In the genomic region with DNA sequence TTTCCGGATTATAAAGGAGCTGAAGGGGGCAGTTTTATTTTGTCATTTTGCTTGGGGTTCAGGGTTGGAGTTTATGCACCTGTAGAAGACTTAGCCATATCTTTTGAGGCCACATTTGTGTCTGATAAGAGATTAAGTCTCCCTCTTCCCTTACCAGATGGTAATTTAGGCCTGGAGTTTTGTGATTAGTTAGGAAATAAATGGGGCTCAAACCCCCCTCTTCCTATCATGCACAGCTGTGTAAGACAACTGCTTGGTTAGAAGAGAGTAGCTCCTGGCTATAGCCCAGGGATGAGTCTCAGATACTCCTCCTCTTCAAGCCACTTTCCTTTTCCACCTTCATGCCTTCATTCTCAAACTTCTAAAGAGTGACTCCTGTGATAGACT, we compare ENCODE assay signal across 8 cellular contexts. TPM values are rescaled to one million over a fixed set of nuclear protein-coding genes. Genes with fewer than 3 reads are reported as not detected.
A peak's percentile ranks its signal among the peaks of the same experiment; 100 is the strongest.
DNase-seq lines count a peak whose midpoint lies in the region; ATAC-seq, FAIRE-seq and TF ChIP-seq lines count a peak whose summit lies in the region.

No MANE protein-coding gene starts in this region.

- intact Hi-C loops in A673 (cut with micrococcal nuclease; ENCODE audit: unreplicated experiment), result no loop called here

- no peak overlapping the region for H3K9ac ChIP-seq in HUES48 (ENCODE audit: low read depth, low read length)

- CTCF ChIA-PET in A673 (lab: Charles Lee), result no interaction called here

- BruUV-seq in A673 (replicated peaks; lab: Mats Ljungman, UMichigan), result no TSS peak

- no peak for FAIRE-seq in bronchial epithelial cell (lab: Jason Lieb, UNC)

- ATAC-seq in GM19463 (IDR thresholded peaks at IDR 0.05; ENCODE audit: unreplicated experiment), result no peak

- peak overlapping the region; percentile 99 for H3K4me3 ChIP-seq in A673 (ENCODE audit: low read depth, low read length, poor library complexity, severe bottlenecking)
- peak overlapping the region; percentile 95 for H3K4me3 ChIP-seq in HUES48 (ENCODE audit: low read depth, low read length)
- H3K4me3 ChIP-seq in bronchial epithelial cell (ENCODE audit: low read depth, low read length), result peak overlapping the region; percentile 98
- peak overlapping the region; percentile 81 for H3K4me3 ChIP-seq in mononuclear cell (ENCODE audit: low read length)

- H3K36me3 ChIP-seq in A673 (ENCODE audit: insufficient read depth, low read length, poor library complexity, severe bottlenecking), result peaks cover 5% of the 10 kb centered on the region
- peaks cover 13% of the 10 kb centered on the region for H3K36me3 ChIP-seq in HUES48 (ENCODE audit: control insufficient read depth, insufficient read depth, low read length)
- no peaks in the 10 kb centered on the region for H3K36me3 ChIP-seq in bronchial epithelial cell (ENCODE audit: control insufficient read depth, insufficient read depth, low read length)

- H3K27ac ChIP-seq in A673 (ENCODE audit: low read depth, low read length, poor library complexity, severe bottlenecking), result peak overlapping the region; percentile 95
- no peak overlapping the region for H3K27ac ChIP-seq in HUES48 (ENCODE audit: low read depth, low read length)

- POLR2A ChIA-PET in A673 (lab: Charles Lee; ENCODE audit: low non-redundant PET), result interaction anchor here (1.1 kb wide), 1 partner anchor 15 kb away, joined by 5 read pairs; no protein-coding TSS in a partner anchor

- DNase-seq in A673 (ENCODE audit: low spot score), result no peak
- DNase-seq in bronchial epithelial cell (ENCODE audit: low read depth), result no peak
- no peak for DNase-seq in stimulated activated CD8-positive, alpha-beta memory T cell treated with anti-CD3 and anti-CD28 coated beads, Interleukin-4, amount 100 ng/mL, for 48 hours
- no peak for DNase-seq in DMS114 treated with DMSO at 0.1 percent for 48 hours (lab: John Stamatoyannopoulos, UW; ENCODE audit: unreplicated experiment)
- DNase-seq in DMS153 treated with DMSO at 0.1 percent for 48 hours (lab: John Stamatoyannopoulos, UW; ENCODE audit: unreplicated experiment), result no peak

- TF ChIP-seq CTCF in A673 (conservative IDR thresholded peaks at IDR 0.05; ENCODE audit: low read depth, low read length) (no peak), bronchial epithelial cell (IDR thresholded peaks at IDR 0.05; ENCODE audit: insufficient read depth, low read length, severe bottlenecking) (no peak)

- H3K4me1 ChIP-seq in A673 (ENCODE audit: insufficient read depth, low read length, poor library complexity, severe bottlenecking) (peaks cover 6% of the 10 kb centered on the region), HUES48 (ENCODE audit: control insufficient read depth, insufficient read depth, low read length) (peaks cover 10% of the 10 kb centered on the region; the same call in 1 of the 2 replicates), mononuclear cell (ENCODE audit: insufficient read depth, low read length) (peaks cover 26% of the 10 kb centered on the region)

- H3K27me3 ChIP-seq in A673 (replicated peaks; ENCODE audit: insufficient read depth, low read depth, low read length, poor library complexity), result no peaks in the 10 kb centered on the region
- H3K27me3 ChIP-seq in HUES48 (ENCODE audit: control insufficient read depth, insufficient read depth, low read length), result peaks cover 10% of the 10 kb centered on the region
- H3K27me3 ChIP-seq in bronchial epithelial cell (ENCODE audit: control insufficient read depth, insufficient read depth, low read length), result no peaks in the 10 kb centered on the region
- no peaks in the 10 kb centered on the region for H3K27me3 ChIP-seq in mononuclear cell (ENCODE audit: insufficient read depth, low read length)

- H3K9me3 ChIP-seq in A673 (ENCODE audit: low read depth, low read length, poor library complexity, severe bottlenecking), result peaks cover 8% of the 10 kb centered on the region
- H3K9me3 ChIP-seq in HUES48 (ENCODE audit: control insufficient read depth, insufficient read depth, low read length), result peaks cover 11% of the 10 kb centered on the region; the same call in 1 of the 2 replicates
- H3K9me3 ChIP-seq in mononuclear cell (ENCODE audit: low read depth, low read length), result no peaks in the 10 kb centered on the region

RNA-seq across cellular contexts. Expression of a gene that starts 0.8 kb away (rescaled TPM):
- total RNA-seq in A673 (2021) (40.4 and 44.7 TPM in 2 replicates), bronchial epithelial cell (1.6 and 3.6 TPM in 2 replicates), mononuclear cell (9.0 TPM)
